In genomic region chr2:162914161-162914560, GRCh38 we compare ENCODE assay signal across 29 cellular contexts.
"Had no signal": no experiment of that assay in that cellular context is flagged by ENCODE, and none has a peak within 500 bp of the region (broad histone marks: within the 10 kb centered on the region; RNA-seq: fewer than 3 reads in every experiment).

No MANE protein-coding gene starts in this region.

- H3K9me3 ChIP-seq: ascending aorta, body of pancreas, esophagus squamous epithelium, gastroesophageal sphincter, heart right ventricle had no signal

- H3K4me3 ChIP-seq: ascending aorta, body of pancreas, esophagus squamous epithelium, gastroesophageal sphincter, heart right ventricle had no signal

- H3K36me3 ChIP-seq: ascending aorta, esophagus squamous epithelium, gastroesophageal sphincter, heart right ventricle had no signal

- H3K27ac ChIP-seq: ascending aorta, body of pancreas, epithelial cell of prostate, esophagus squamous epithelium, gastroesophageal sphincter, heart right ventricle had no signal

- ATAC-seq: activated CD4-positive, alpha-beta T cell treated with anti-CD3 and anti-CD28 coated beads for 36 hours; activated CD8-positive, alpha-beta memory T cell treated with anti-CD3 and anti-CD28 coated beads, Interleukin-2, amount 10 ng/mL, durations not matched to agents 7 days and 5 days; activated CD8-positive, alpha-beta T cell treated with anti-CD3 and anti-CD28 coated beads, Interleukin-2, amount 10 ng/mL, durations not matched to agents 7 days and 5 days; activated naive CD4-positive, alpha-beta T cell treated with anti-CD3 and anti-CD28 coated beads, Interleukin-2, amount 50 U/mL, for 72 hours; activated T-cell treated with anti-CD3 and anti-CD28 coated beads, Interleukin-2, amount 50 U/mL, for 72 hours; body of pancreas; gastroesophageal sphincter; heart right ventricle; T-helper 17 cell had no signal

- H3K4me1 ChIP-seq: ascending aorta, body of pancreas, esophagus squamous epithelium, gastroesophageal sphincter, heart right ventricle had no signal

- DNase-seq: activated CD4-positive, alpha-beta memory T cell treated with anti-CD3 and anti-CD28 coated beads for 36 hours; activated CD4-positive, alpha-beta T cell treated with anti-CD3 and anti-CD28 coated beads for 36 hours; activated CD4-positive, alpha-beta T cell treated with anti-CD3 and anti-CD28 coated beads, Interleukin-2, amount 10 ng/mL, durations not matched to agents 24 days and 14 days; activated CD4-positive, CD25-positive, alpha-beta regulatory T cell; activated CD4-positive, CD25-positive, alpha-beta regulatory T cell treated with anti-CD3 and anti-CD28 coated beads, Interleukin-2, amount 50 U/mL, for 72 hours; activated CD8-positive, alpha-beta memory T cell treated with anti-CD3 and anti-CD28 coated beads, Interleukin-2, amount 10 ng/mL, durations not matched to agents 7 days and 5 days; activated CD8-positive, alpha-beta memory T cell treated with anti-CD3 and anti-CD28 coated beads, Interleukin-2, amount 50 U/mL, for 4 hours; activated CD8-positive, alpha-beta T cell treated with anti-CD3 and anti-CD28 coated beads, Interleukin-2, amount 10 ng/mL, durations not matched to agents 7 days and 5 days; activated gamma-delta T cell; activated naive CD4-positive, alpha-beta T cell; activated naive CD4-positive, alpha-beta T cell treated with anti-CD3 and anti-CD28 coated beads, Interleukin-2, amount 10 ng/mL, durations not matched to agents 7 days and 5 days; activated naive CD8-positive, alpha-beta T cell treated with anti-CD3 and anti-CD28 coated beads, Interleukin-2, amount 10 ng/mL, durations not matched to agents 7 days and 5 days; activated T-cell treated with anti-CD3 and anti-CD28 coated beads, Interleukin-2, amount 50 U/mL, for 1 hour; activated T-cell treated with anti-CD3 and anti-CD28 coated beads, Interleukin-2, amount 50 U/mL, for 72 hours; body of pancreas; caudate nucleus; cortex of kidney; dermis blood vessel endothelial cell; effector CD4-positive, alpha-beta T cell; esophagus squamous epithelium; foreskin melanocyte; heart right ventricle; T-helper 1 cell; T-helper 17 cell; T1000 had no signal

- H3K27me3 ChIP-seq: ascending aorta, body of pancreas, esophagus squamous epithelium, gastroesophageal sphincter, heart right ventricle had no signal
